In the genomic region with DNA sequence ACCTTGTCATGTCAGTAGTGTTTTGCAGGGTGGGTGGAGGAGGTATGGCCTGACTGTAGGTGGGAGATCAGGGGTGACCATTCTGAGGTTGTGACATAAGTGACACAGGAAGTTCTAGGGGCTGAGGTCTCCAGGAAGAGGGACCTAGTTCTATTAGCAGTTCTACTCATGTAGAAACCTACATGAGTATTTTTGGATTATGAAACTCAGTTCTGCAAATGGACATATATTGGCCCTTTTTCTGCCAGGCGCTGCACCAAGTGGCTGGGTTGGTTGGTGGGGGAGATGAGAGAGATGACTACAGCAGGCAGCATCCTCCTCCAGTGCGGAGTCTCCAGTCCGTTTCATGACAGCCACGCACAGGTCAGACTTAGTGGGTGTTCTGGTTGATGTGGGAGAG, we compare ENCODE assay signal across 10 cellular contexts.
DNase-seq lines count a peak whose midpoint lies in the region; ATAC-seq and TF ChIP-seq lines count a peak whose summit lies in the region.
"Had no signal": no experiment of that assay in that cellular context is flagged by ENCODE, and none has a peak within 500 bp of the region (broad histone marks: within the 10 kb centered on the region; RNA-seq: fewer than 3 reads in every experiment).

No MANE protein-coding gene starts in this region.

- ATAC-seq in HG02588 (IDR thresholded peaks at IDR 0.05; ENCODE audit: unreplicated experiment), result peak; percentile 30

- CTCF ChIA-PET in activated naive CD4-positive, alpha-beta T cell treated with anti-CD3 and anti-CD28 coated beads, Interleukin-2, amount 10 ng/mL, durations not matched to agents 7 days and 5 days (lab: Charles Lee), result no interaction called here

- TF ChIP-seq CTCF in SU-DHL-6 (IDR thresholded peaks at IDR 0.05; ENCODE audit: insufficient read depth, low read length, poor library complexity, severe bottlenecking), result no peak

- H3K36me3 ChIP-seq in SU-DHL-6 (ENCODE audit: low read length), result peaks cover 27% of the 10 kb centered on the region

- no peak overlapping the region for H3K9ac ChIP-seq in SU-DHL-6 (ENCODE audit: low read length)
- H3K9ac ChIP-seq: parathyroid adenoma had no signal

- H3K4me1 Mint-ChIP-seq in activated naive CD4-positive, alpha-beta T cell treated with anti-CD3 and anti-CD28 coated beads, Interleukin-2, amount 50 U/mL, for 24 hours, result peaks cover 85% of the 10 kb centered on the region
- H3K4me1 Mint-ChIP-seq in activated naive CD4-positive, alpha-beta T cell treated with anti-CD3 and anti-CD28 coated beads, Interleukin-2, amount 10 ng/mL, durations not matched to agents 7 days and 5 days, result peaks cover 70% of the 10 kb centered on the region

- peak overlapping the region; percentile 73 for H3K27ac Mint-ChIP-seq in activated naive CD4-positive, alpha-beta T cell treated with anti-CD3 and anti-CD28 coated beads, Interleukin-2, amount 50 U/mL, for 24 hours
- H3K27ac Mint-ChIP-seq in activated naive CD4-positive, alpha-beta T cell treated with anti-CD3 and anti-CD28 coated beads, Interleukin-2, amount 10 ng/mL, durations not matched to agents 7 days and 5 days, result no peak overlapping the region

- peaks cover 7% of the 10 kb centered on the region; the same call in 1 of the 2 replicates for H3F3A ChIP-seq in SU-DHL-6 (ENCODE audit: insufficient read depth)

- H3K27me3 ChIP-seq in SU-DHL-6 (ENCODE audit: low read length), result no peaks in the 10 kb centered on the region

- no peaks in the 10 kb centered on the region for H3K27me3 Mint-ChIP-seq in activated naive CD4-positive, alpha-beta T cell treated with anti-CD3 and anti-CD28 coated beads, Interleukin-2, amount 50 U/mL, for 24 hours
- H3K27me3 Mint-ChIP-seq in activated naive CD4-positive, alpha-beta T cell treated with anti-CD3 and anti-CD28 coated beads, Interleukin-2, amount 10 ng/mL, durations not matched to agents 7 days and 5 days, result peaks cover 4% of the 10 kb centered on the region

- peaks cover 66% of the 10 kb centered on the region for H4K20me1 ChIP-seq in SU-DHL-6 (ENCODE audit: low read depth, low read length)

- H3K4me3 ChIP-seq in SU-DHL-6 (ENCODE audit: insufficient read depth, low read length, poor library complexity, severe bottlenecking), result no peak overlapping the region

- H2AFZ ChIP-seq in SU-DHL-6 (ENCODE audit: low read depth, low read length, severe bottlenecking), result no peak overlapping the region
- H2AFZ ChIP-seq: parathyroid adenoma had no signal

- no peaks in the 10 kb centered on the region for H3K9me3 Mint-ChIP-seq in activated naive CD4-positive, alpha-beta T cell treated with anti-CD3 and anti-CD28 coated beads, Interleukin-2, amount 50 U/mL, for 24 hours
- no peaks in the 10 kb centered on the region for H3K9me3 Mint-ChIP-seq in activated naive CD4-positive, alpha-beta T cell treated with anti-CD3 and anti-CD28 coated beads, Interleukin-2, amount 10 ng/mL, durations not matched to agents 7 days and 5 days

- no peaks in the 10 kb centered on the region for H3K9me2 ChIP-seq in SU-DHL-6 (replicated peaks; ENCODE audit: insufficient read depth, low read length)

- peaks cover 95% of the 10 kb centered on the region for H3K79me2 ChIP-seq in SU-DHL-6 (ENCODE audit: insufficient read depth, low read length)

- no peaks in the 10 kb centered on the region for H3K9me3 ChIP-seq in SU-DHL-6 (ENCODE audit: insufficient read depth, low read length)

- H3K4me3 Mint-ChIP-seq in activated naive CD4-positive, alpha-beta T cell treated with anti-CD3 and anti-CD28 coated beads, Interleukin-2, amount 50 U/mL, for 24 hours, result peak overlapping the region; percentile 63
- H3K4me3 Mint-ChIP-seq in activated naive CD4-positive, alpha-beta T cell treated with anti-CD3 and anti-CD28 coated beads, Interleukin-2, amount 10 ng/mL, durations not matched to agents 7 days and 5 days, result no peak overlapping the region

- H3K4me2 ChIP-seq in SU-DHL-6 (ENCODE audit: low read depth, low read length, poor library complexity, severe bottlenecking), result peak overlapping the region; percentile 99

- no peak overlapping the region for H3K27ac ChIP-seq in SU-DHL-6 (ENCODE audit: low read depth, low read length)
- H3K27ac ChIP-seq: parathyroid adenoma had no signal

- H3K36me3 Mint-ChIP-seq in activated naive CD4-positive, alpha-beta T cell treated with anti-CD3 and anti-CD28 coated beads, Interleukin-2, amount 50 U/mL, for 24 hours, result peaks cover 16% of the 10 kb centered on the region
- H3K36me3 Mint-ChIP-seq in activated naive CD4-positive, alpha-beta T cell treated with anti-CD3 and anti-CD28 coated beads, Interleukin-2, amount 10 ng/mL, durations not matched to agents 7 days and 5 days, result peaks cover 33% of the 10 kb centered on the region

- DNase-seq in activated naive CD4-positive, alpha-beta T cell treated with anti-CD3 and anti-CD28 coated beads, Interleukin-2, amount 10 ng/mL, durations not matched to agents 7 days and 5 days, result no peak
- DNase-seq in superior temporal gyrus (ENCODE audit: extremely low spot score), result peak; percentile 18
- no peak for DNase-seq in DMS153 (lab: John Stamatoyannopoulos, UW)
- no peak for DNase-seq in SIG-M5 treated with dmso at 0.1 percent for 504 hours (lab: John Stamatoyannopoulos, UW; ENCODE audit: unreplicated experiment)
- no peak for DNase-seq in GM19238 (ENCODE audit: insufficient read length, low spot score)
- DNase-seq: activated CD8-positive, alpha-beta memory T cell treated with anti-CD3 and anti-CD28 coated beads for 24 hours had no signal
